ENCODE assay signal across 11 cellular contexts in the genomic region with DNA sequence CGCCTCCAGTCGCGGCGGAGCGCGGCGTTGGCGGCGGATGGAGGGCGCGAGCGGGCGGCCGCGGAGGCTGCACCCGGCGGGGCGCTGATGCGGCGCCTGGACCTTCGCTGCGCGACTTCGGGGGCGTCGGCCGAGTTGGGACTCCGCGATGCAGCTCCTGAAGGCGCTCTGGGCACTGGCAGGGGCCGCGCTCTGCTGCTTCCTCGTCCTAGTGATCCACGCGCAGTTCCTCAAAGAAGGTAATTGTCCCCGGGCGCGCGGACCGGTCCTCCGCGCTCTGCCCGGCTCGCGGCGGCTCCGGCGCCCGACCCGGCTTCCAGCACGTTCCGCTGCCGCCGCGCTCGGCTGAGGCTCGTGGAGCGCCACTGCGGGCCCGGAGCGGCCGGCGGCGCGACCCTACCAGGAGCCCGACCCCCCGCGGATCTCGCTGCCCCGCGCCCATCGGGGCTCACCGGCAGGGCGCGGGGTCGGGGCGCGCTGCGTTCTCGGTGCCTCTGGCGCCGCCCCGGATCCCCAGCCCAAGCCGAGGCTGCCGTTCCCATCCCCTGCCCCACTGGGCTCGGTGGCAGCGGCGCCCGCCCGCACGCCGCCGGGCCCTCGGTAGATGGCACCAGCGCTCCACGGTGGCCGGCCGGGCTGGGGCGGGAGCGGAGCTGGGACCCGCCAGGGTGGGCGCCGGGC.
DNase-seq lines count a peak whose midpoint lies in the region; ATAC-seq, FAIRE-seq and TF ChIP-seq lines count a peak whose summit lies in the region.
"Had no signal": no experiment of that assay in that cellular context is flagged by ENCODE, and none has a peak within 500 bp of the region (broad histone marks: within the 10 kb centered on the region; RNA-seq: fewer than 3 reads in every experiment).

No MANE protein-coding gene starts in this region.

- no peaks in the 10 kb centered on the region for H3K9me3 ChIP-seq in vagina

- H3K27ac ChIP-seq in vagina, result no peak overlapping the region

- TF ChIP-seq CTCF in bronchial epithelial cell (IDR thresholded peaks at IDR 0.05; ENCODE audit: insufficient read depth, low read length, severe bottlenecking), result peak; percentile 2
- TF ChIP-seq CTCF in vagina (IDR thresholded peaks at IDR 0.05), result peak in 1 of 3 experiments; percentile 9

- peak; percentile 15 to 25 for DNase-seq in activated T-cell treated with anti-CD3 and anti-CD28 coated beads, Interleukin-2, amount 50 U/mL, for 72 hours
- DNase-seq in activated T-cell treated with anti-CD3 and anti-CD28 coated beads, Interleukin-2, amount 50 U/mL, for 1 hour, result no peak
- DNase-seq in bronchial epithelial cell (ENCODE audit: low read depth) (no peak), medulla oblongata (ENCODE audit: extremely low spot score) (peak; percentile 57), vagina (ENCODE audit: extremely low spot score in 2 of 2) (no peak), NOMO-1 treated with DMSO at 0.1 percent for 48 hours (lab: John Stamatoyannopoulos, UW; ENCODE audit: unreplicated experiment) (no peak)
- DNase-seq in natural killer cell treated with Interleukin-12 subunit alpha and Interleukin-12 subunit beta and Interleukin-15 and Interleukin-18, amount 100 ng/mL, for 72 hours (ENCODE audit: low spot score), result no peak
- DNase-seq: DND-41 had no signal

- peaks cover 28% of the 10 kb centered on the region for H3K27me3 Mint-ChIP-seq in activated T-cell treated with anti-CD3 and anti-CD28 coated beads, Interleukin-2, amount 50 U/mL, for 72 hours (ENCODE audit: low read depth)
- H3K27me3 Mint-ChIP-seq in natural killer cell treated with Interleukin-12 subunit alpha and Interleukin-12 subunit beta and Interleukin-15 and Interleukin-18, amount 100 ng/mL, for 72 hours, result peaks cover 27 to 35% of the 10 kb centered on the region in 2 donors

- H3K27ac Mint-ChIP-seq in activated T-cell treated with anti-CD3 and anti-CD28 coated beads, Interleukin-2, amount 50 U/mL, for 72 hours, result no peak overlapping the region
- H3K27ac Mint-ChIP-seq in natural killer cell treated with Interleukin-12 subunit alpha and Interleukin-12 subunit beta and Interleukin-15 and Interleukin-18, amount 100 ng/mL, for 72 hours, result no peak overlapping the region
- H3K27ac Mint-ChIP-seq: stimulated activated naive CD8-positive, alpha-beta T cell treated with anti-CD3 and anti-CD28 coated beads, Interleukin-15, Interleukin-2, amounts not matched to agents 100 ng/mL and 50 ng/mL, for 24 hours had no signal

- peaks cover 4 to 8% of the 10 kb centered on the region in 2 donors for H3K9me3 Mint-ChIP-seq in activated T-cell treated with anti-CD3 and anti-CD28 coated beads, Interleukin-2, amount 50 U/mL, for 72 hours
- H3K9me3 Mint-ChIP-seq in natural killer cell treated with Interleukin-12 subunit alpha and Interleukin-12 subunit beta and Interleukin-15 and Interleukin-18, amount 100 ng/mL, for 72 hours, result no peaks in the 10 kb centered on the region

- no peak overlapping the region for H3K4me3 Mint-ChIP-seq in activated T-cell treated with anti-CD3 and anti-CD28 coated beads, Interleukin-2, amount 50 U/mL, for 72 hours
- H3K4me3 Mint-ChIP-seq in natural killer cell treated with Interleukin-12 subunit alpha and Interleukin-12 subunit beta and Interleukin-15 and Interleukin-18, amount 100 ng/mL, for 72 hours, result no peak overlapping the region
- H3K4me3 Mint-ChIP-seq: stimulated activated naive CD8-positive, alpha-beta T cell treated with anti-CD3 and anti-CD28 coated beads, Interleukin-15, Interleukin-2, amounts not matched to agents 100 ng/mL and 50 ng/mL, for 24 hours had no signal

- H3K36me3 Mint-ChIP-seq in activated T-cell treated with anti-CD3 and anti-CD28 coated beads, Interleukin-2, amount 50 U/mL, for 72 hours (ENCODE audit: insufficient read depth in 2 of 2), result peaks cover 4 to 5% of the 10 kb centered on the region in 2 donors
- peaks cover 11% of the 10 kb centered on the region for H3K36me3 Mint-ChIP-seq in natural killer cell treated with Interleukin-12 subunit alpha and Interleukin-12 subunit beta and Interleukin-15 and Interleukin-18, amount 100 ng/mL, for 72 hours

- intact Hi-C loops in vagina (cut with DNase I), result no loop called here

- H3K4me3 ChIP-seq in bronchial epithelial cell (ENCODE audit: low read depth, low read length), result no peak overlapping the region
- H3K4me3 ChIP-seq in vagina, result peak overlapping the region; percentile 17 to 37

- no peaks in the 10 kb centered on the region for H3K4me1 ChIP-seq in vagina

- H3K36me3 ChIP-seq in bronchial epithelial cell (ENCODE audit: control insufficient read depth, insufficient read depth, low read length) (no peaks in the 10 kb centered on the region), vagina (no peaks in the 10 kb centered on the region)

- no peak for FAIRE-seq in bronchial epithelial cell (lab: Jason Lieb, UNC)

- TF ChIP-seq POLR2A in vagina (IDR thresholded peaks at IDR 0.05), result no peak

- H3K4me1 Mint-ChIP-seq in activated T-cell treated with anti-CD3 and anti-CD28 coated beads, Interleukin-2, amount 50 U/mL, for 72 hours (ENCODE audit: low read depth), result no peaks in the 10 kb centered on the region
- H3K4me1 Mint-ChIP-seq in natural killer cell treated with Interleukin-12 subunit alpha and Interleukin-12 subunit beta and Interleukin-15 and Interleukin-18, amount 100 ng/mL, for 72 hours (ENCODE audit: low read depth in 2 of 2), result peaks cover 0 to 2% of the 10 kb centered on the region in 2 donors

- ATAC-seq in activated T-cell treated with anti-CD3 and anti-CD28 coated beads, Interleukin-2, amount 50 U/mL, for 72 hours (replicated peaks in 1 of 2), result no peak
- no peak for ATAC-seq in GM18868 (IDR thresholded peaks at IDR 0.05; ENCODE audit: unreplicated experiment)
- no peak for ATAC-seq in natural killer cell treated with Interleukin-12 subunit alpha and Interleukin-12 subunit beta and Interleukin-15 and Interleukin-18, amount 100 ng/mL, for 72 hours
- ATAC-seq: HCT116 had no signal

- peaks cover 2% of the 10 kb centered on the region for H3K27me3 ChIP-seq in bronchial epithelial cell (ENCODE audit: control insufficient read depth, insufficient read depth, low read length)
- no peaks in the 10 kb centered on the region for H3K27me3 ChIP-seq in vagina

Comparison
In these comparisons a context has a peak if more than half of its experiments do, and no peak if none do; other contexts are left out.
1. DNase-seq: peak in activated T-cell treated with anti-CD3 and anti-CD28 coated beads, Interleukin-2, amount 50 U/mL, for 72 hours (2 of 2) and medulla oblongata (single experiment); none in activated T-cell treated with anti-CD3 and anti-CD28 coated beads, Interleukin-2, amount 50 U/mL, for 1 hour (single experiment), bronchial epithelial cell (single experiment), vagina (0 of 2), NOMO-1 treated with DMSO at 0.1 percent for 48 hours (single experiment) and natural killer cell treated with Interleukin-12 subunit alpha and Interleukin-12 subunit beta and Interleukin-15 and Interleukin-18, amount 100 ng/mL, for 72 hours (single experiment).